1 cellular context compared by ENCODE assay signal in genomic region chr20:20712474-20713243, GRCh38.
TF ChIP-seq lines count a peak whose summit lies in the region.

Gene RALGAPA2 (minus strand): TSS chr20:20712644. CDS start chr20:20712480, 164 bp downstream.

TF ChIP-seq in HepG2, 621 proteins besides CTCF, POLR2A, EP300 and RAD21 (continued from another document and continues in another):
- TF ChIP-seq ZNF18 (CRISPR knock-in tag; IDR thresholded peaks at IDR 0.05; ENCODE audit: insufficient replicate concordance) (peak; percentile 42), ZNF407 (CRISPR knock-in tag; IDR thresholded peaks at IDR 0.05; ENCODE audit: not compliant biosample characterization) (peak; percentile 26), SMC3 (IDR thresholded peaks at IDR 0.05; ENCODE audit: low read length) (no peak), NCOA1 (CRISPR knock-in tag; IDR thresholded peaks at IDR 0.05) (no peak), ZNF180 (CRISPR knock-in tag; IDR thresholded peaks at IDR 0.05; ENCODE audit: borderline replicate concordance, low read depth) (no peak), ZNF138 (CRISPR knock-in tag; IDR thresholded peaks at IDR 0.05; ENCODE audit: low read depth) (peak; percentile 55; the same call in 1 of the 2 replicates), ARNT2 (CRISPR knock-in tag; IDR thresholded peaks at IDR 0.05; ENCODE audit: low read depth) (no peak; the same call in none of the 2 replicates), MED1 (CRISPR knock-in tag; IDR thresholded peaks at IDR 0.05) (no peak), FOXA3 (CRISPR knock-in tag; IDR thresholded peaks at IDR 0.05) (peak; percentile 56; the same call in 1 of the 2 replicates), ZNF704 (CRISPR knock-in tag; IDR thresholded peaks at IDR 0.05; ENCODE audit: borderline replicate concordance) (peak; percentile 41; the same call in 1 of the 2 replicates), KIAA2018 (CRISPR knock-in tag; IDR thresholded peaks at IDR 0.05; ENCODE audit: borderline replicate concordance) (no peak), ZNF235 (CRISPR knock-in tag; IDR thresholded peaks at IDR 0.05; ENCODE audit: borderline replicate concordance) (no peak; the same call in 1 of the 2 replicates), ZNF616 (CRISPR knock-in tag; IDR thresholded peaks at IDR 0.05; ENCODE audit: low read depth) (0 out of 2 replicates have a peak, but pooled peaks have one; percentile 12), ZNF607 (CRISPR knock-in tag; IDR thresholded peaks at IDR 0.05; ENCODE audit: borderline replicate concordance) (peak; percentile 91), SP1 (IDR thresholded peaks at IDR 0.05) (no peak), SP1 (CRISPR knock-in tag; IDR thresholded peaks at IDR 0.05) (peak; percentile 98), SIX1 (CRISPR knock-in tag; IDR thresholded peaks at IDR 0.05; ENCODE audit: borderline replicate concordance) (no peak), ASH2L (IDR thresholded peaks at IDR 0.05; ENCODE audit: insufficient read length, low read depth, low read length) (peak; percentile 61), PHF5A (CRISPR knock-in tag; IDR thresholded peaks at IDR 0.05; ENCODE audit: low read depth, unreplicated experiment) (peak; percentile 72), ZNF549 (CRISPR knock-in tag; IDR thresholded peaks at IDR 0.05) (no peak), MXD4 (CRISPR knock-in tag; IDR thresholded peaks at IDR 0.05) (no peak), MZF1 (CRISPR knock-in tag; IDR thresholded peaks at IDR 0.05; ENCODE audit: borderline replicate concordance) (no peak), ZSCAN5A (CRISPR knock-in tag; IDR thresholded peaks at IDR 0.05; ENCODE audit: borderline replicate concordance) (no peak), MED13 (CRISPR knock-in tag; IDR thresholded peaks at IDR 0.05) (peak; percentile 39; the same call in 1 of the 2 replicates), ZNF142 (CRISPR knock-in tag; IDR thresholded peaks at IDR 0.05) (0 out of 2 replicates have a peak, but pooled peaks have one; percentile 50), ZNF660 (CRISPR knock-in tag; IDR thresholded peaks at IDR 0.05; ENCODE audit: borderline replicate concordance, low read depth) (no peak; the same call in 1 of the 2 replicates)
